Comparison of ENCODE assay signal across 21 cellular contexts in the genomic region with DNA sequence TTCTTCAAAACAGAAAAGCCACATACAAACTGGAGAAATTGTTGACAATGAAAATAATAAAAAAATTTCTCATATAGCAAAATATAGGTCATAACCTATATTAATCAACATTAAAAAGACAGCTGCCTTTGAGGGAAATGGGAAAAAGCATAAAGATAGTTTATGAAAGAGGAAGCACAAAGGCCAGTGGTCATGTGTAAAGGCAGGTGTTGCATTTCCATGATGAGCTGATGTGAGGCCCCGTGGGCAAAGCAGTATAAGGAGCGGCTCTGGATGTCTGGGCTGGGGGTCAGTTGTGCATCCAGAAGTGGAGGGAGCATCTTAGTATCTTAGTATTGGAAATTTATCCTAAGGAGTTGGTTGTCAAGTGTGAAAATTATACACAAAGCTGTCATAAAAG.
"Had no signal": no experiment of that assay in that cellular context is flagged by ENCODE, and none has a peak within 500 bp of the region (broad histone marks: within the 10 kb centered on the region; RNA-seq: fewer than 3 reads in every experiment).

No MANE protein-coding gene starts in this region.

- H3K27me3 ChIP-seq: brain microvascular endothelial cell, dorsolateral prefrontal cortex, right lobe of liver, stomach, thyroid gland, upper lobe of right lung had no signal

- H3K27me3 Mint-ChIP-seq: activated CD4-positive, alpha-beta T cell treated with anti-CD3 and anti-CD28 coated beads for 36 hours; activated naive CD8-positive, alpha-beta T cell treated with anti-CD3 and anti-CD28 coated beads, Interleukin-2, amount 10 ng/mL, durations not matched to agents 7 days and 5 days; natural killer cell treated with Interleukin-12 subunit alpha and Interleukin-12 subunit beta and Interleukin-15 and Interleukin-18, amount 100 ng/mL, for 72 hours; progenitor cell of endocrine pancreas; T-cell had no signal

- H3K27ac Mint-ChIP-seq: activated CD4-positive, alpha-beta T cell treated with anti-CD3 and anti-CD28 coated beads for 36 hours; activated naive CD4-positive, alpha-beta T cell treated with anti-CD3 and anti-CD28 coated beads for 36 hours; activated naive CD8-positive, alpha-beta T cell treated with anti-CD3 and anti-CD28 coated beads, Interleukin-2, amount 10 ng/mL, durations not matched to agents 7 days and 5 days; progenitor cell of endocrine pancreas; T-helper 2 cell treated with Interferon-gamma antibody and Interleukin-4, amounts not matched to agents 5 μg/mL and 100 μg/mL, for 36 hours had no signal

- DNase-seq: activated CD4-positive, alpha-beta T cell treated with anti-CD3 and anti-CD28 coated beads for 36 hours; activated CD4-positive, CD25-positive, alpha-beta regulatory T cell; activated CD8-positive, alpha-beta memory T cell treated with anti-CD3 and anti-CD28 coated beads for 24 hours; activated naive CD4-positive, alpha-beta T cell treated with anti-CD3 and anti-CD28 coated beads for 36 hours; activated naive CD8-positive, alpha-beta T cell treated with anti-CD3 and anti-CD28 coated beads, Interleukin-2, amount 10 ng/mL, durations not matched to agents 7 days and 5 days; brain microvascular endothelial cell; effector memory CD4-positive, alpha-beta T cell; left ventricle myocardium inferior; mucosa of descending colon; right lobe of liver; stimulated activated CD4-positive, alpha-beta T cell treated with anti-CD3 and anti-CD28 coated beads, Interleukin-2, amount 100 ng/mL, for 48 hours; stomach; T-cell; thyroid gland; upper lobe of right lung had no signal

- H3K9me3 Mint-ChIP-seq: activated naive CD4-positive, alpha-beta T cell treated with anti-CD3 and anti-CD28 coated beads for 36 hours; activated naive CD8-positive, alpha-beta T cell treated with anti-CD3 and anti-CD28 coated beads, Interleukin-2, amount 10 ng/mL, durations not matched to agents 7 days and 5 days; natural killer cell treated with Interleukin-12 subunit alpha and Interleukin-12 subunit beta and Interleukin-15 and Interleukin-18, amount 100 ng/mL, for 72 hours; T-helper 2 cell treated with Interferon-gamma antibody and Interleukin-4, amounts not matched to agents 5 μg/mL and 100 μg/mL, for 36 hours had no signal

- H3K9me3 ChIP-seq: left ventricle myocardium inferior, mucosa of descending colon, right lobe of liver, stomach, thyroid gland, upper lobe of right lung had no signal

- H3K4me3 Mint-ChIP-seq: activated CD4-positive, alpha-beta T cell treated with anti-CD3 and anti-CD28 coated beads for 36 hours; activated naive CD4-positive, alpha-beta T cell treated with anti-CD3 and anti-CD28 coated beads for 36 hours; activated naive CD8-positive, alpha-beta T cell treated with anti-CD3 and anti-CD28 coated beads, Interleukin-2, amount 10 ng/mL, durations not matched to agents 7 days and 5 days; natural killer cell treated with Interleukin-12 subunit alpha and Interleukin-12 subunit beta and Interleukin-15 and Interleukin-18, amount 100 ng/mL, for 72 hours; T-cell; T-helper 2 cell treated with Interferon-gamma antibody and Interleukin-4, amounts not matched to agents 5 μg/mL and 100 μg/mL, for 36 hours had no signal

- H3K4me1 Mint-ChIP-seq: activated naive CD8-positive, alpha-beta T cell treated with anti-CD3 and anti-CD28 coated beads, Interleukin-2, amount 10 ng/mL, durations not matched to agents 7 days and 5 days had no signal

- H3K4me3 ChIP-seq: coronary artery, dorsolateral prefrontal cortex, left ventricle myocardium inferior, lung, mucosa of descending colon, right lobe of liver, stomach, thyroid gland, upper lobe of right lung had no signal

- H3K4me1 ChIP-seq: right lobe of liver, stomach, thyroid gland, upper lobe of right lung had no signal

- ATAC-seq: activated CD4-positive, alpha-beta T cell treated with anti-CD3 and anti-CD28 coated beads for 36 hours; mucosa of descending colon; natural killer cell treated with Interleukin-12 subunit alpha and Interleukin-12 subunit beta and Interleukin-15 and Interleukin-18, amount 100 ng/mL, for 72 hours; right lobe of liver; T-cell; upper lobe of right lung had no signal

- H3K27ac ChIP-seq: brain microvascular endothelial cell, coronary artery, dorsolateral prefrontal cortex, left ventricle myocardium inferior, right lobe of liver, stomach, thyroid gland, upper lobe of right lung had no signal
